26 cellular contexts compared by ENCODE assay signal in the genomic region with DNA sequence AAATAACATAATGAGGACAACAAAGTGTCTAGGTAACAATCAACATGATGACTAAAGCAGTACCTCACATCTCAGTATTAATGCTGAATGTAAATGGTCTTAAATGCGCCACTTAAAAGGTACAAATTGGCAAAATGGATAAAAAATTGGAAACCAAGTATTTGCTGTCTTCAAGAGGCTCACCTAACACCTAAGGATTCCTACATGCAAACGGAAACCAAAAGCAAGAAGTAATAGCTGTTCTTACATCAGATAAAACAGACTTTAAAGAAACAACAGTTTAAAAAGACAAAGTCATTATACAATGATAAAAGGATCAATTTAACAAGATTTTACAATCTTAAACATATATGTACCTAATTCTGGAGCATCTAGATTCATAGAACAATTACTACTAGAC. TPM values are rescaled to one million over a fixed set of nuclear protein-coding genes. Genes with fewer than 3 reads are reported as not detected.
DNase-seq lines count a peak whose midpoint lies in the region; ATAC-seq and TF ChIP-seq lines count a peak whose summit lies in the region.
"Had no signal": no experiment of that assay in that cellular context is flagged by ENCODE, and none has a peak within 500 bp of the region (broad histone marks: within the 10 kb centered on the region; RNA-seq: fewer than 3 reads in every experiment).

No MANE protein-coding gene starts in this region.

- H3K9me3 ChIP-seq in Peyer's patch = no peaks in the 10 kb centered on the region
- H3K9me3 ChIP-seq: esophagus muscularis mucosa, gastroesophageal sphincter, tibial artery had no signal

- peaks cover 6% of the 10 kb centered on the region for H3K36me3 Mint-ChIP-seq in stimulated activated naive CD8-positive, alpha-beta T cell treated with anti-CD3 and anti-CD28 coated beads, Interleukin-15, Interleukin-2, amounts not matched to agents 100 ng/mL and 50 ng/mL, for 24 hours (ENCODE audit: low read depth)
- peaks cover 11% of the 10 kb centered on the region for H3K36me3 Mint-ChIP-seq in T-helper 2 cell treated with Interferon-gamma antibody and Interleukin-4, amounts not matched to agents 5 μg/mL and 100 μg/mL, for 36 hours (ENCODE audit: low read depth)
- no peaks in the 10 kb centered on the region for H3K36me3 Mint-ChIP-seq in effector memory CD8-positive, alpha-beta T cell (ENCODE audit: insufficient read depth)
- peaks cover 6% of the 10 kb centered on the region for H3K36me3 Mint-ChIP-seq in type B pancreatic cell

- no peak for ATAC-seq in stimulated activated naive CD8-positive, alpha-beta T cell treated with anti-CD3 and anti-CD28 coated beads, Interleukin-15, Interleukin-2, amounts not matched to agents 100 U/mL and 50 U/mL, for 24 hours
- ATAC-seq in effector memory CD8-positive, alpha-beta T cell (replicated peaks) = no peak
- ATAC-seq: gastroesophageal sphincter, SK-N-SH treated with all-trans-retinoic acid at 6 μM for 48 hours had no signal

- TF ChIP-seq POLR2A in Peyer's patch (IDR thresholded peaks at IDR 0.05) = no peak

- H3K27me3 Mint-ChIP-seq in stimulated activated naive CD8-positive, alpha-beta T cell treated with anti-CD3 and anti-CD28 coated beads, Interleukin-15, Interleukin-2, amounts not matched to agents 100 ng/mL and 50 ng/mL, for 24 hours = no peaks in the 10 kb centered on the region
- no peaks in the 10 kb centered on the region for H3K27me3 Mint-ChIP-seq in T-helper 2 cell treated with Interferon-gamma antibody and Interleukin-4, amounts not matched to agents 5 μg/mL and 100 μg/mL, for 36 hours (ENCODE audit: low read depth)
- no peaks in the 10 kb centered on the region for H3K27me3 Mint-ChIP-seq in effector memory CD8-positive, alpha-beta T cell
- no peaks in the 10 kb centered on the region for H3K27me3 Mint-ChIP-seq in type B pancreatic cell

- no peaks in the 10 kb centered on the region for H3K4me1 ChIP-seq in Peyer's patch
- H3K4me1 ChIP-seq: gastroesophageal sphincter had no signal

- no peak overlapping the region for H3K4me3 Mint-ChIP-seq in stimulated activated naive CD8-positive, alpha-beta T cell treated with anti-CD3 and anti-CD28 coated beads, Interleukin-15, Interleukin-2, amounts not matched to agents 100 ng/mL and 50 ng/mL, for 24 hours
- peak overlapping the region; percentile 49 for H3K4me3 Mint-ChIP-seq in T-helper 2 cell treated with Interferon-gamma antibody and Interleukin-4, amounts not matched to agents 5 μg/mL and 100 μg/mL, for 36 hours
- no peak overlapping the region for H3K4me3 Mint-ChIP-seq in effector memory CD8-positive, alpha-beta T cell
- no peak overlapping the region for H3K4me3 Mint-ChIP-seq in type B pancreatic cell

- peak overlapping the region; percentile 12 for H3K27ac Mint-ChIP-seq in stimulated activated naive CD8-positive, alpha-beta T cell treated with anti-CD3 and anti-CD28 coated beads, Interleukin-15, Interleukin-2, amounts not matched to agents 100 ng/mL and 50 ng/mL, for 24 hours
- peak overlapping the region; percentile 73 for H3K27ac Mint-ChIP-seq in T-helper 2 cell treated with Interferon-gamma antibody and Interleukin-4, amounts not matched to agents 5 μg/mL and 100 μg/mL, for 36 hours
- peak overlapping the region; percentile 3 to 68 for H3K27ac Mint-ChIP-seq in effector memory CD8-positive, alpha-beta T cell
- H3K27ac Mint-ChIP-seq in type B pancreatic cell = peak overlapping the region; percentile 23

- TF ChIP-seq CTCF in type B pancreatic cell (conservative IDR thresholded peaks at IDR 0.05) (no peak), Peyer's patch (IDR thresholded peaks at IDR 0.05) (no peak)

- DNase-seq in stimulated activated naive CD8-positive, alpha-beta T cell treated with anti-CD3 and anti-CD28 coated beads, Interleukin-15, Interleukin-2, amounts not matched to agents 100 U/mL and 50 U/mL, for 24 hours = no peak
- no peak for DNase-seq in T-helper 2 cell treated with Interferon-gamma antibody and Interleukin-4, amounts not matched to agents 5 μg/mL and 100 μg/mL, for 36 hours (ENCODE audit: low spot score)
- DNase-seq in effector memory CD8-positive, alpha-beta T cell = no peak
- DNase-seq in type B pancreatic cell (ENCODE audit: extremely low spot score, unreplicated experiment) (no peak), Peyer's patch (no peak), T1000 (lab: John Stamatoyannopoulos, UW) (no peak), MV-4-11 (lab: John Stamatoyannopoulos, UW) (no peak)
- DNase-seq: activated CD4-positive, CD25-positive, alpha-beta regulatory T cell; activated gamma-delta T cell; effector CD8-positive, alpha-beta T cell; GDM1; islet precursor cell; Karpas-422; NCI-H187; NCI-H526; nucleus accumbens; RPMI8226; stimulated activated CD4-positive, alpha-beta T cell treated with anti-CD3 and anti-CD28 coated beads, Interleukin-2, amount 100 ng/mL, for 48 hours; stimulated activated naive CD4-positive, alpha-beta T cell; T-helper 9 cell; tibial artery had no signal

- no peaks in the 10 kb centered on the region for H3K36me3 ChIP-seq in Peyer's patch
- H3K36me3 ChIP-seq: esophagus muscularis mucosa, gastroesophageal sphincter, tibial artery had no signal

- no peak overlapping the region for H3K4me3 ChIP-seq in Peyer's patch
- H3K4me3 ChIP-seq: esophagus muscularis mucosa, gastroesophageal sphincter, smooth muscle cell, tibial artery had no signal

- H3K4me1 Mint-ChIP-seq in stimulated activated naive CD8-positive, alpha-beta T cell treated with anti-CD3 and anti-CD28 coated beads, Interleukin-15, Interleukin-2, amounts not matched to agents 100 ng/mL and 50 ng/mL, for 24 hours (ENCODE audit: low read depth) = peaks cover 30% of the 10 kb centered on the region
- peaks cover 34% of the 10 kb centered on the region for H3K4me1 Mint-ChIP-seq in T-helper 2 cell treated with Interferon-gamma antibody and Interleukin-4, amounts not matched to agents 5 μg/mL and 100 μg/mL, for 36 hours (ENCODE audit: low read depth)
- peaks cover 9 to 10% of the 10 kb centered on the region in 2 donors for H3K4me1 Mint-ChIP-seq in effector memory CD8-positive, alpha-beta T cell (ENCODE audit: low read depth in 2 of 2)
- no peaks in the 10 kb centered on the region for H3K4me1 Mint-ChIP-seq in type B pancreatic cell (ENCODE audit: unreplicated experiment)

- no peak overlapping the region for H3K27ac ChIP-seq in Peyer's patch
- H3K27ac ChIP-seq: esophagus muscularis mucosa, gastroesophageal sphincter, tibial artery had no signal

- no peaks in the 10 kb centered on the region for H3K9me3 Mint-ChIP-seq in stimulated activated naive CD8-positive, alpha-beta T cell treated with anti-CD3 and anti-CD28 coated beads, Interleukin-15, Interleukin-2, amounts not matched to agents 100 ng/mL and 50 ng/mL, for 24 hours
- peaks cover 5% of the 10 kb centered on the region for H3K9me3 Mint-ChIP-seq in T-helper 2 cell treated with Interferon-gamma antibody and Interleukin-4, amounts not matched to agents 5 μg/mL and 100 μg/mL, for 36 hours
- no peaks in the 10 kb centered on the region for H3K9me3 Mint-ChIP-seq in effector memory CD8-positive, alpha-beta T cell
- H3K9me3 Mint-ChIP-seq in type B pancreatic cell = no peaks in the 10 kb centered on the region

- no peaks in the 10 kb centered on the region for H3K27me3 ChIP-seq in Peyer's patch
- H3K27me3 ChIP-seq: esophagus muscularis mucosa, gastroesophageal sphincter, tibial artery had no signal

RNA-seq across cellular contexts. Expression of a gene that starts 22.5 kb away (rescaled TPM):
- total RNA-seq in type B pancreatic cell (ENCODE audit: low replicate concordance) = 19.9 and 31.8 TPM in 2 replicates
- 10 to 100 TPM; 12.3 to 36.5 (median 24.2) TPM for total RNA-seq in Peyer's patch

RNA-seq across cellular contexts. Expression of a gene that starts 47.7 kb away (rescaled TPM):
- 17.0 and 45.9 TPM in 2 replicates for total RNA-seq in type B pancreatic cell (ENCODE audit: low replicate concordance)
- 1 to 10 TPM; 1.4 to 7.4 (median 4.5) TPM for total RNA-seq in Peyer's patch
- total RNA-seq: esophagus muscularis mucosa had no signal

RNA-seq across cellular contexts. Expression of a gene that starts 54.1 kb away (rescaled TPM):
- total RNA-seq in type B pancreatic cell (ENCODE audit: low replicate concordance) (21.1 and 22.4 TPM in 2 replicates), Peyer's patch (10 to 100 TPM; 18.9 to 61.9 (median 19.9) TPM)

Comparison
In these comparisons a context has a peak if more than half of its experiments do, and no peak if none do; other contexts are left out.
1. H3K27ac Mint-ChIP-seq: peak in every context shown above with its lines; median percentile 73 in T-helper 2 cell treated with Interferon-gamma antibody and Interleukin-4, amounts not matched to agents 5 μg/mL and 100 μg/mL, for 36 hours; 36 in effector memory CD8-positive, alpha-beta T cell; 23 in type B pancreatic cell; 12 in stimulated activated naive CD8-positive, alpha-beta T cell treated with anti-CD3 and anti-CD28 coated beads, Interleukin-15, Interleukin-2, amounts not matched to agents 100 ng/mL and 50 ng/mL, for 24 hours.